In genomic region chr16:86492267-86492960, GRCh38 we compare ENCODE assay signal across 1 cellular context.
TF ChIP-seq lines count a peak whose summit lies in the region.

No MANE protein-coding gene starts in this region.

TF ChIP-seq in K562, 482 proteins besides CTCF, POLR2A, EP300 and RAD21:
- peak; percentile 79 for TF ChIP-seq RBM25 (IDR thresholded peaks at IDR 0.05; ENCODE audit: low read depth, low read length, severe bottlenecking)
- TF ChIP-seq NR2F6 (CRISPR knock-in tag; IDR thresholded peaks at IDR 0.05) = no peak
- peak; percentile 40 for TF ChIP-seq ZFP36 (IDR thresholded peaks at IDR 0.05; ENCODE audit: low read depth, low read length, partially characterized antibody)
